1 cellular context compared by ENCODE assay signal in the genomic region with DNA sequence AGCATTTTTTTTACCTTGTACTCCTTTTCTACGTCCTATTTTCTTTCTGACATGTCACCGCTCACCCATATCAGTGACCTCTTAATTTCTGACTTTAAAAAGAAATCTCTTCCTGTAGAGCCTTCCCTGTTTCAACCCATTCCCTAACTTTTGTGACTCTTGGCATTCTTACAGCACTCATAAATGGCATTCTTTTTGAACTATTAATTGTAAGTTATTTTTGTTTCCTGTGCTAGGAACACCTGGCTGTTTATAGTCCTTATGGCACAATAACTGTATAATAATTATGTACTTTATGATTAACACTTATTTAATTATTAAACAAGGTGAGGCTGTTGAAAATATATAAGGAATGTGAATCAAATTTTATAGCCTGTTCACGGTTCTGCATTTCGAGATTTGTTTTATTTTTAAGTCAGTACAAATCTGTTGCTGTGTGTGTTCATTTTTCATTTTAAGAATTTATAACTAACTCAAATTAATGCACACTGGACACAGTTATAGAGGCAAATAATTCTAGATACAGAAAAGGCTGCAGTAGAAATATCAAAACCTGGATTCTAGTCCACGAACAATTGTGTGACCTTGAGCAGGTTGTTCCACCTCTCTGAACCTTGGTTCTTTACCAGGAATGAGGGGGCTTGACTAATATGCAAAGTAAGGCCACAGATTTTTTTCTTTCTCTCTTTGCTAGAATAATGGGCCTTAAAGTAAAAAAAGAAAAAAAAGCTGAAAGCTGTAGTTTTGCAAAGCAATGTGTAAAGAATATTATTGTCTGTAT.
TF ChIP-seq lines count a peak whose summit lies in the region.

No MANE protein-coding gene starts in this region.

TF ChIP-seq in HepG2, 621 proteins besides CTCF, POLR2A, EP300 and RAD21 (continues in another document):
- TF ChIP-seq KDM5B (CRISPR knock-in tag; IDR thresholded peaks at IDR 0.05; ENCODE audit: borderline replicate concordance) (no peak), RARA (CRISPR knock-in tag; IDR thresholded peaks at IDR 0.05) (no peak), SNAPC2 (CRISPR knock-in tag; IDR thresholded peaks at IDR 0.05) (peak; percentile 21; the same call in 1 of the 2 replicates), ZNF331 (CRISPR knock-in tag; IDR thresholded peaks at IDR 0.05) (peak; percentile 28; the same call in 1 of the 2 replicates), KMT2B (CRISPR knock-in tag; IDR thresholded peaks at IDR 0.05) (peak; percentile 33; the same call in 1 of the 2 replicates), ZFP36L1 (CRISPR knock-in tag; IDR thresholded peaks at IDR 0.05) (0 out of 2 replicates have a peak, but pooled peaks have one; percentile 29), ZNF772 (CRISPR knock-in tag; IDR thresholded peaks at IDR 0.05) (no peak), NR1H2 (CRISPR knock-in tag; IDR thresholded peaks at IDR 0.05; ENCODE audit: borderline replicate concordance, low read depth) (no peak), RXRB (CRISPR knock-in tag; IDR thresholded peaks at IDR 0.05; ENCODE audit: borderline replicate concordance) (peak; percentile 26; the same call in 1 of the 2 replicates), TGIF2 (CRISPR knock-in tag; IDR thresholded peaks at IDR 0.05) (0 out of 2 replicates have a peak, but pooled peaks have one; percentile 34), SIN3A (IDR thresholded peaks at IDR 0.05; ENCODE audit: borderline replicate concordance, low read depth, low read length) (no peak), NONO (IDR thresholded peaks at IDR 0.05) (no peak), NONO (CRISPR knock-in tag; conservative IDR thresholded peaks at IDR 0.05) (no peak), ASH2L (IDR thresholded peaks at IDR 0.05; ENCODE audit: insufficient read length, low read depth, low read length) (no peak), NCOR1 (IDR thresholded peaks at IDR 0.05; ENCODE audit: borderline replicate concordance, low read length) (0 out of 2 replicates have a peak, but pooled peaks have one; percentile 41), ESRRA (CRISPR knock-in tag; IDR thresholded peaks at IDR 0.05; ENCODE audit: low read depth) (0 out of 2 replicates have a peak, but pooled peaks have one; percentile 40), PAX8 (CRISPR knock-in tag; IDR thresholded peaks at IDR 0.05; ENCODE audit: borderline replicate concordance) (no peak), TCF7L2 (IDR thresholded peaks at IDR 0.05; ENCODE audit: low read depth, low read length) (no peak), SIX4 (CRISPR knock-in tag; IDR thresholded peaks at IDR 0.05) (no peak), KDM1A (CRISPR knock-in tag; IDR thresholded peaks at IDR 0.05) (0 out of 2 replicates have a peak, but pooled peaks have one; percentile 21), PAF1 (CRISPR knock-in tag; IDR thresholded peaks at IDR 0.05) (peak; percentile 90; the same call in 1 of the 2 replicates), GTF3A (CRISPR knock-in tag; conservative IDR thresholded peaks at IDR 0.05) (no peak), NCOA1 (CRISPR knock-in tag; IDR thresholded peaks at IDR 0.05) (no peak), ZBTB7B (CRISPR knock-in tag; IDR thresholded peaks at IDR 0.05) (no peak), PCBP2 (optimal IDR thresholded peaks at IDR 0.05; ENCODE audit: low read depth, low read length, poor library complexity, severe bottlenecking) (no peak), RFXAP (CRISPR knock-in tag; IDR thresholded peaks at IDR 0.05; ENCODE audit: borderline replicate concordance) (no peak), FOSL2 (CRISPR knock-in tag; IDR thresholded peaks at IDR 0.05) (no peak), MXD4 (CRISPR knock-in tag; IDR thresholded peaks at IDR 0.05) (peak; percentile 21; the same call in 1 of the 2 replicates), SOX5 (CRISPR knock-in tag; IDR thresholded peaks at IDR 0.05; ENCODE audit: borderline replicate concordance) (0 out of 2 replicates have a peak, but pooled peaks have one; percentile 30)
- TF ChIP-seq, protein P1, sequence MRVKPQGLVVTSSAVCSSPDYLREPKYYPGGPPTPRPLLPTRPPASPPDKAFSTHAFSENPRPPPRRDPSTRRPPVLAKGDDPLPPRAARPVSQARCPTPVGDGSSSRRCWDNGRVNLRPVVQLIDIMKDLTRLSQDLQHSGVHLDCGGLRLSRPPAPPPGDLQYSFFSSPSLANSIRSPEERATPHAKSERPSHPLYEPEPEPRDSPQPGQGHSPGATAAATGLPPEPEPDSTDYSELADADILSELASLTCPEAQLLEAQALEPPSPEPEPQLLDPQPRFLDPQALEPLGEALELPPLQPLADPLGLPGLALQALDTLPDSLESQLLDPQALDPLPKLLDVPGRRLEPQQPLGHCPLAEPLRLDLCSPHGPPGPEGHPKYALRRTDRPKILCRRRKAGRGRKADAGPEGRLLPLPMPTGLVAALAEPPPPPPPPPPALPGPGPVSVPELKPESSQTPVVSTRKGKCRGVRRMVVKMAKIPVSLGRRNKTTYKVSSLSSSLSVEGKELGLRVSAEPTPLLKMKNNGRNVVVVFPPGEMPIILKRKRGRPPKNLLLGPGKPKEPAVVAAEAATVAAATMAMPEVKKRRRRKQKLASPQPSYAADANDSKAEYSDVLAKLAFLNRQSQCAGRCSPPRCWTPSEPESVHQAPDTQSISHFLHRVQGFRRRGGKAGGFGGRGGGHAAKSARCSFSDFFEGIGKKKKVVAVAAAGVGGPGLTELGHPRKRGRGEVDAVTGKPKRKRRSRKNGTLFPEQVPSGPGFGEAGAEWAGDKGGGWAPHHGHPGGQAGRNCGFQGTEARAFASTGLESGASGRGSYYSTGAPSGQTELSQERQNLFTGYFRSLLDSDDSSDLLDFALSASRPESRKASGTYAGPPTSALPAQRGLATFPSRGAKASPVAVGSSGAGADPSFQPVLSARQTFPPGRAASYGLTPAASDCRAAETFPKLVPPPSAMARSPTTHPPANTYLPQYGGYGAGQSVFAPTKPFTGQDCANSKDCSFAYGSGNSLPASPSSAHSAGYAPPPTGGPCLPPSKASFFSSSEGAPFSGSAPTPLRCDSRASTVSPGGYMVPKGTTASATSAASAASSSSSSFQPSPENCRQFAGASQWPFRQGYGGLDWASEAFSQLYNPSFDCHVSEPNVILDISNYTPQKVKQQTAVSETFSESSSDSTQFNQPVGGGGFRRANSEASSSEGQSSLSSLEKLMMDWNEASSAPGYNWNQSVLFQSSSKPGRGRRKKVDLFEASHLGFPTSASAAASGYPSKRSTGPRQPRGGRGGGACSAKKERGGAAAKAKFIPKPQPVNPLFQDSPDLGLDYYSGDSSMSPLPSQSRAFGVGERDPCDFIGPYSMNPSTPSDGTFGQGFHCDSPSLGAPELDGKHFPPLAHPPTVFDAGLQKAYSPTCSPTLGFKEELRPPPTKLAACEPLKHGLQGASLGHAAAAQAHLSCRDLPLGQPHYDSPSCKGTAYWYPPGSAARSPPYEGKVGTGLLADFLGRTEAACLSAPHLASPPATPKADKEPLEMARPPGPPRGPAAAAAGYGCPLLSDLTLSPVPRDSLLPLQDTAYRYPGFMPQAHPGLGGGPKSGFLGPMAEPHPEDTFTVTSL (CRISPR knock-in tag; IDR thresholded peaks at IDR 0.05; ENCODE audit: borderline replicate concordance), result peak; percentile 67; the same call in 1 of the 2 replicates
- TF ChIP-seq, protein P2, sequence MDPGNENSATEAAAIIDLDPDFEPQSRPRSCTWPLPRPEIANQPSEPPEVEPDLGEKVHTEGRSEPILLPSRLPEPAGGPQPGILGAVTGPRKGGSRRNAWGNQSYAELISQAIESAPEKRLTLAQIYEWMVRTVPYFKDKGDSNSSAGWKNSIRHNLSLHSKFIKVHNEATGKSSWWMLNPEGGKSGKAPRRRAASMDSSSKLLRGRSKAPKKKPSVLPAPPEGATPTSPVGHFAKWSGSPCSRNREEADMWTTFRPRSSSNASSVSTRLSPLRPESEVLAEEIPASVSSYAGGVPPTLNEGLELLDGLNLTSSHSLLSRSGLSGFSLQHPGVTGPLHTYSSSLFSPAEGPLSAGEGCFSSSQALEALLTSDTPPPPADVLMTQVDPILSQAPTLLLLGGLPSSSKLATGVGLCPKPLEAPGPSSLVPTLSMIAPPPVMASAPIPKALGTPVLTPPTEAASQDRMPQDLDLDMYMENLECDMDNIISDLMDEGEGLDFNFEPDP (CRISPR knock-in tag; conservative IDR thresholded peaks at IDR 0.05), result no peak
- TF ChIP-seq, protein P3, sequence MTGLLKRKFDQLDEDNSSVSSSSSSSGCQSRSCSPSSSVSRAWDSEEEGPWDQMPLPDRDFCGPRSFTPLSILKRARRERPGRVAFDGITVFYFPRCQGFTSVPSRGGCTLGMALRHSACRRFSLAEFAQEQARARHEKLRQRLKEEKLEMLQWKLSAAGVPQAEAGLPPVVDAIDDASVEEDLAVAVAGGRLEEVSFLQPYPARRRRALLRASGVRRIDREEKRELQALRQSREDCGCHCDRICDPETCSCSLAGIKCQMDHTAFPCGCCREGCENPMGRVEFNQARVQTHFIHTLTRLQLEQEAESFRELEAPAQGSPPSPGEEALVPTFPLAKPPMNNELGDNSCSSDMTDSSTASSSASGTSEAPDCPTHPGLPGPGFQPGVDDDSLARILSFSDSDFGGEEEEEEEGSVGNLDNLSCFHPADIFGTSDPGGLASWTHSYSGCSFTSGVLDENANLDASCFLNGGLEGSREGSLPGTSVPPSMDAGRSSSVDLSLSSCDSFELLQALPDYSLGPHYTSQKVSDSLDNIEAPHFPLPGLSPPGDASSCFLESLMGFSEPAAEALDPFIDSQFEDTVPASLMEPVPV (CRISPR knock-in tag; IDR thresholded peaks at IDR 0.05), result peak; percentile 15; the same call in 1 of the 2 replicates
- TF ChIP-seq, protein P4, sequence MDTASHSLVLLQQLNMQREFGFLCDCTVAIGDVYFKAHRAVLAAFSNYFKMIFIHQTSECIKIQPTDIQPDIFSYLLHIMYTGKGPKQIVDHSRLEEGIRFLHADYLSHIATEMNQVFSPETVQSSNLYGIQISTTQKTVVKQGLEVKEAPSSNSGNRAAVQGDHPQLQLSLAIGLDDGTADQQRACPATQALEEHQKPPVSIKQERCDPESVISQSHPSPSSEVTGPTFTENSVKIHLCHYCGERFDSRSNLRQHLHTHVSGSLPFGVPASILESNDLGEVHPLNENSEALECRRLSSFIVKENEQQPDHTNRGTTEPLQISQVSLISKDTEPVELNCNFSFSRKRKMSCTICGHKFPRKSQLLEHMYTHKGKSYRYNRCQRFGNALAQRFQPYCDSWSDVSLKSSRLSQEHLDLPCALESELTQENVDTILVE (CRISPR knock-in tag; IDR thresholded peaks at IDR 0.05), result no peak
- TF ChIP-seq, protein P5, sequence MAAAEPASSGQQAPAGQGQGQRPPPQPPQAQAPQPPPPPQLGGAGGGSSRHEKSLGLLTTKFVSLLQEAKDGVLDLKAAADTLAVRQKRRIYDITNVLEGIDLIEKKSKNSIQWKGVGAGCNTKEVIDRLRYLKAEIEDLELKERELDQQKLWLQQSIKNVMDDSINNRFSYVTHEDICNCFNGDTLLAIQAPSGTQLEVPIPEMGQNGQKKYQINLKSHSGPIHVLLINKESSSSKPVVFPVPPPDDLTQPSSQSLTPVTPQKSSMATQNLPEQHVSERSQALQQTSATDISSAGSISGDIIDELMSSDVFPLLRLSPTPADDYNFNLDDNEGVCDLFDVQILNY (CRISPR knock-in tag; conservative IDR thresholded peaks at IDR 0.05), result no peak
- TF ChIP-seq, protein P6, sequence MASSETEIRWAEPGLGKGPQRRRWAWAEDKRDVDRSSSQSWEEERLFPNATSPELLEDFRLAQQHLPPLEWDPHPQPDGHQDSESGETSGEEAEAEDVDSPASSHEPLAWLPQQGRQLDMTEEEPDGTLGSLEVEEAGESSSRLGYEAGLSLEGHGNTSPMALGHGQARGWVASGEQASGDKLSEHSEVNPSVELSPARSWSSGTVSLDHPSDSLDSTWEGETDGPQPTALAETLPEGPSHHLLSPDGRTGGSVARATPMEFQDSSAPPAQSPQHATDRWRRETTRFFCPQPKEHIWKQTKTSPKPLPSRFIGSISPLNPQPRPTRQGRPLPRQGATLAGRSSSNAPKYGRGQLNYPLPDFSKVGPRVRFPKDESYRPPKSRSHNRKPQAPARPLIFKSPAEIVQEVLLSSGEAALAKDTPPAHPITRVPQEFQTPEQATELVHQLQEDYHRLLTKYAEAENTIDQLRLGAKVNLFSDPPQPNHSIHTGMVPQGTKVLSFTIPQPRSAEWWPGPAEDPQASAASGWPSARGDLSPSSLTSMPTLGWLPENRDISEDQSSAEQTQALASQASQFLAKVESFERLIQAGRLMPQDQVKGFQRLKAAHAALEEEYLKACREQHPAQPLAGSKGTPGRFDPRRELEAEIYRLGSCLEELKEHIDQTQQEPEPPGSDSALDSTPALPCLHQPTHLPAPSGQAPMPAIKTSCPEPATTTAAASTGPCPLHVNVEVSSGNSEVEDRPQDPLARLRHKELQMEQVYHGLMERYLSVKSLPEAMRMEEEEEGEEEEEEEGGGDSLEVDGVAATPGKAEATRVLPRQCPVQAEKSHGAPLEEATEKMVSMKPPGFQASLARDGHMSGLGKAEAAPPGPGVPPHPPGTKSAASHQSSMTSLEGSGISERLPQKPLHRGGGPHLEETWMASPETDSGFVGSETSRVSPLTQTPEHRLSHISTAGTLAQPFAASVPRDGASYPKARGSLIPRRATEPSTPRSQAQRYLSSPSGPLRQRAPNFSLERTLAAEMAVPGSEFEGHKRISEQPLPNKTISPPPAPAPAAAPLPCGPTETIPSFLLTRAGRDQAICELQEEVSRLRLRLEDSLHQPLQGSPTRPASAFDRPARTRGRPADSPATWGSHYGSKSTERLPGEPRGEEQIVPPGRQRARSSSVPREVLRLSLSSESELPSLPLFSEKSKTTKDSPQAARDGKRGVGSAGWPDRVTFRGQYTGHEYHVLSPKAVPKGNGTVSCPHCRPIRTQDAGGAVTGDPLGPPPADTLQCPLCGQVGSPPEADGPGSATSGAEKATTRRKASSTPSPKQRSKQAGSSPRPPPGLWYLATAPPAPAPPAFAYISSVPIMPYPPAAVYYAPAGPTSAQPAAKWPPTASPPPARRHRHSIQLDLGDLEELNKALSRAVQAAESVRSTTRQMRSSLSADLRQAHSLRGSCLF (CRISPR knock-in tag; IDR thresholded peaks at IDR 0.05; ENCODE audit: borderline replicate concordance), result 0 out of 2 replicates have a peak, but pooled peaks have one; percentile 32
- TF ChIP-seq, protein P7, sequence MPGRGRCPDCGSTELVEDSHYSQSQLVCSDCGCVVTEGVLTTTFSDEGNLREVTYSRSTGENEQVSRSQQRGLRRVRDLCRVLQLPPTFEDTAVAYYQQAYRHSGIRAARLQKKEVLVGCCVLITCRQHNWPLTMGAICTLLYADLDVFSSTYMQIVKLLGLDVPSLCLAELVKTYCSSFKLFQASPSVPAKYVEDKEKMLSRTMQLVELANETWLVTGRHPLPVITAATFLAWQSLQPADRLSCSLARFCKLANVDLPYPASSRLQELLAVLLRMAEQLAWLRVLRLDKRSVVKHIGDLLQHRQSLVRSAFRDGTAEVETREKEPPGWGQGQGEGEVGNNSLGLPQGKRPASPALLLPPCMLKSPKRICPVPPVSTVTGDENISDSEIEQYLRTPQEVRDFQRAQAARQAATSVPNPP (CRISPR knock-in tag; IDR thresholded peaks at IDR 0.05), result no peak
- TF ChIP-seq, protein P8, sequence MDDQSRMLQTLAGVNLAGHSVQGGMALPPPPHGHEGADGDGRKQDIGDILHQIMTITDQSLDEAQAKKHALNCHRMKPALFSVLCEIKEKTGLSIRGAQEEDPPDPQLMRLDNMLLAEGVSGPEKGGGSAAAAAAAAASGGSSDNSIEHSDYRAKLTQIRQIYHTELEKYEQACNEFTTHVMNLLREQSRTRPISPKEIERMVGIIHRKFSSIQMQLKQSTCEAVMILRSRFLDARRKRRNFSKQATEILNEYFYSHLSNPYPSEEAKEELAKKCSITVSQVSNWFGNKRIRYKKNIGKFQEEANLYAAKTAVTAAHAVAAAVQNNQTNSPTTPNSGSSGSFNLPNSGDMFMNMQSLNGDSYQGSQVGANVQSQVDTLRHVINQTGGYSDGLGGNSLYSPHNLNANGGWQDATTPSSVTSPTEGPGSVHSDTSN (CRISPR knock-in tag; IDR thresholded peaks at IDR 0.05; ENCODE audit: borderline replicate concordance), result no peak
